9 cellular contexts compared by ENCODE assay signal in genomic region chr3:4825572-4826236, GRCh38.
DNase-seq lines count a peak whose midpoint lies in the region; ATAC-seq and TF ChIP-seq lines count a peak whose summit lies in the region.
"Had no signal": no experiment of that assay in that cellular context is flagged by ENCODE, and none has a peak within 500 bp of the region (broad histone marks: within the 10 kb centered on the region; RNA-seq: fewer than 3 reads in every experiment).

No MANE protein-coding gene starts in this region.

- peaks cover 0 to 24% (median 9%) of the 10 kb centered on the region in 9 donors for H3K36me3 ChIP-seq in heart left ventricle
- H3K36me3 ChIP-seq in gastrocnemius medialis = no peaks in the 10 kb centered on the region

- H3K4me3 ChIP-seq in heart left ventricle = peak overlapping the region in 5 of 12 donors; percentile 4 to 24 (median 15)
- H3K4me3 ChIP-seq in gastrocnemius medialis = peak overlapping the region in 3 of 4 donors; percentile 11 to 31 (median 15)

- peak overlapping the region; percentile 85 for H3K27ac Mint-ChIP-seq in activated CD4-positive, alpha-beta memory T cell treated with anti-CD3 and anti-CD28 coated beads for 36 hours

- intact Hi-C loops in activated CD4-positive, alpha-beta memory T cell treated with anti-CD3 and anti-CD28 coated beads for 36 hours (cut with micrococcal nuclease) = loop anchor here (10.0 kb wide), 1 partner anchor 509 kb away; no protein-coding TSS in a partner anchor
- intact Hi-C loops in heart left ventricle (cut with DNase I) (loop anchor here in 7 of 10 donors (1.0 to 10.0 kb wide), 9 partner anchors 83 to 202 kb away; partner anchors contain the start of gene BHLHE40 (in 3 of the 7)), gastrocnemius medialis (cut with DNase I; ENCODE audit: low total_unique reads) (loop anchor here (1.0 to 5.0 kb wide), 5 partner anchors 18 to 227 kb away; partner anchors contain the start of gene BHLHE40)

- H3K36me3 Mint-ChIP-seq in activated CD4-positive, alpha-beta memory T cell treated with anti-CD3 and anti-CD28 coated beads for 36 hours = peaks cover 38% of the 10 kb centered on the region

- H3K27me3 Mint-ChIP-seq in activated CD4-positive, alpha-beta memory T cell treated with anti-CD3 and anti-CD28 coated beads for 36 hours = no peaks in the 10 kb centered on the region

- CTCF ChIA-PET in activated CD4-positive, alpha-beta memory T cell treated with anti-CD3 and anti-CD28 coated beads for 36 hours (lab: Charles Lee) = interaction anchor here (0.8 to 1.8 kb wide), 6 partner anchors 16 to 160 kb away, joined by 3 to 5 read pairs (median 3); no protein-coding TSS in a partner anchor

- WGBS in heart left ventricle, 4 donors = 19 to 21% (median 20%) methylated on average over 12 of the region's 12 CpGs

- H3K4me3 Mint-ChIP-seq in activated CD4-positive, alpha-beta memory T cell treated with anti-CD3 and anti-CD28 coated beads for 36 hours = peak overlapping the region; percentile 70

- H3K27ac ChIP-seq in heart left ventricle (peak overlapping the region; percentile 71 to 93 (median 84)), gastrocnemius medialis (peak overlapping the region; percentile 80 to 89 (median 86))

- H3K27me3 ChIP-seq in heart left ventricle (no peaks in the 10 kb centered on the region), gastrocnemius medialis (no peaks in the 10 kb centered on the region)

- TF ChIP-seq POLR2A in heart left ventricle (IDR thresholded peaks at IDR 0.05) = no peak
- TF ChIP-seq POLR2A in gastrocnemius medialis (IDR thresholded peaks at IDR 0.05) = no peak

- ATAC-seq in GM18909 (IDR thresholded peaks at IDR 0.05; ENCODE audit: poor library complexity, unreplicated experiment) (peak; percentile 37), heart left ventricle (peak; percentile 62 to 76 (median 68)), gastrocnemius medialis (peak; percentile 19 to 37), HG03354 (IDR thresholded peaks at IDR 0.05; ENCODE audit: poor library complexity, severe bottlenecking, unreplicated experiment) (no peak), GM21360 (IDR thresholded peaks at IDR 0.05; ENCODE audit: unreplicated experiment) (no peak)

- peak; percentile 57 for DNase-seq in activated CD4-positive, alpha-beta memory T cell treated with anti-CD3 and anti-CD28 coated beads for 36 hours
- peak; percentile 59 to 78 (median 68) for DNase-seq in heart left ventricle
- DNase-seq in gastrocnemius medialis = peak in 1 of 2 donors; percentile 69
- no peak for DNase-seq in cerebellar cortex (ENCODE audit: low spot score)
- DNase-seq in NCI-H187 treated with DMSO at 0.1 percent for 48 hours (lab: John Stamatoyannopoulos, UW) = no peak
- DNase-seq: stimulated activated CD4-positive, alpha-beta T cell treated with anti-CD3 and anti-CD28 coated beads, Interleukin-4, amount 100 ng/mL, for 1 hour had no signal

- in situ Hi-C loops in gastrocnemius medialis (cut with MboI; ENCODE audit: low sequenced_read_pairs in 4 of 4) = loop anchor here in 1 of 4 donors (10.0 kb wide), 1 partner anchor 101 kb away; no protein-coding TSS in a partner anchor

- POLR2A ChIA-PET in activated CD4-positive, alpha-beta memory T cell treated with anti-CD3 and anti-CD28 coated beads for 36 hours (lab: Charles Lee) = interaction anchor here (0.6 to 8.7 kb wide), 5 partner anchors 9 to 159 kb away, joined by 3 to 83 read pairs (median 4); partner anchors contain the start of gene BHLHE40

- no peaks in the 10 kb centered on the region for H3K9me3 ChIP-seq in heart left ventricle
- no peaks in the 10 kb centered on the region for H3K9me3 ChIP-seq in gastrocnemius medialis

- peaks cover 95% of the 10 kb centered on the region for H3K4me1 Mint-ChIP-seq in activated CD4-positive, alpha-beta memory T cell treated with anti-CD3 and anti-CD28 coated beads for 36 hours (ENCODE audit: low read depth)

- no peaks in the 10 kb centered on the region for H3K9me3 Mint-ChIP-seq in activated CD4-positive, alpha-beta memory T cell treated with anti-CD3 and anti-CD28 coated beads for 36 hours

- TF ChIP-seq CTCF in heart left ventricle (IDR thresholded peaks at IDR 0.05) = no peak
- TF ChIP-seq CTCF in gastrocnemius medialis (IDR thresholded peaks at IDR 0.05 in 4 of 5, conservative IDR thresholded peaks at IDR 0.05 in 1 of 5) = no peak

- H3K4me1 ChIP-seq in heart left ventricle (peaks cover 7 to 73% (median 38%) of the 10 kb centered on the region in 12 donors), gastrocnemius medialis (peaks cover 48 to 62% of the 10 kb centered on the region in 2 donors)

Comparison
In these comparisons a context has a peak if more than half of its experiments do, and no peak if none do; other contexts are left out.
1. ATAC-seq: peak in GM18909 (single experiment), heart left ventricle (4 of 4) and gastrocnemius medialis (2 of 2); none in HG03354 (single experiment) and GM21360 (single experiment).
2. DNase-seq: peak in activated CD4-positive, alpha-beta memory T cell treated with anti-CD3 and anti-CD28 coated beads for 36 hours (single experiment) and heart left ventricle (5 of 5); none in cerebellar cortex (single experiment) and NCI-H187 treated with DMSO at 0.1 percent for 48 hours (single experiment).